Comparison of ENCODE assay signal across 12 cellular contexts in the genomic region with DNA sequence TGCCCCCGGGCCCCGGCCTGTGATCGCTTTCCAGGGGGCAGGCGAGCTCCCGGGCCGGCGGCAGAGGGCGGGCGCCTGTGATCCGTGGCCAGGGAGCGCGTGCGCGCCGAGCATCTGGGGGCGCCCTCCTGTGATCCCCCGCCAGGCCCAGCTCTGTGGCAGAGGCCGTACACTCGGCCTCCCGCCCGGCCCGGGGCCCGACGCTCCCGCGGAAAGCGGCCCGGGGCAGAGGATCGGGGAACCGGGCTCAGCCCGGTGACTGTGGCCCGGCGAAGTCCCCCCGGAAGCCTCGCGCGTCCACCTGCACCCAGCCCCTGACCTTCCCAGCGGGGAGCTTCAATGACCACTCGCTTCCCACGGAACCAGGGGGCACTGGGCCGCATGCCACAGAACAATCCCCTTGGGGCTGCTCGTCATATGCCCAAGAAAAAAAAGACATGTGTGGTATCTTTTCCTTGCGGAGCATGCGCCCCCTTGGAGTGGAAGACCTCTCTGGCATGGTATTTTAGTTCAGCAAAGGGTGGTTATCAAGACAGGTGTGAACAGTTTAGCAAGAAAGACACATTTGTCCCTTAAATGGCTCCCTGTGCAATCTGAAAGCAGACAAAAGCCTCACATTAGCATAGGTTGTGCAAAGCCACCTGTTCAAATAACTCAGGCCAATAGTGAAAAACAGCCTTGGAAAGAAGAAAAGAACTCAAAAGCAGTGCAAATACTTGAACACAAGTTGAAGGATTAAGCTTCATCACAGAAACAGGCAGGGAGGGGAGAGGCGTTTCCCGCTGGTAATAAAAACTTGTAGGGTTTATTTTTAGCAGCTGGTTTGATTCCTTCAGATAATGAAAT.
DNase-seq lines count a peak whose midpoint lies in the region; ATAC-seq and TF ChIP-seq lines count a peak whose summit lies in the region.
"Had no signal": no experiment of that assay in that cellular context is flagged by ENCODE, and none has a peak within 500 bp of the region (broad histone marks: within the 10 kb centered on the region; RNA-seq: fewer than 3 reads in every experiment).

No MANE protein-coding gene starts in this region.

- H3K4me3 Mint-ChIP-seq in nephron progenitor cell: peak overlapping the region; percentile 58
- no peak overlapping the region for H3K4me3 Mint-ChIP-seq in activated T-helper 1 cell treated with anti-CD3 and anti-CD28 coated beads, Interleukin-12 subunit alpha, Interleukin-12 subunit beta, Interleukin-2, Interleukin-4 antibody, amounts not matched to agents 30 ng/mL and 10 ng/mL and 1 ng/mL, durations not matched to agents 14 hours and 24 hours and 36 hours
- H3K4me3 Mint-ChIP-seq: activated naive CD8-positive, alpha-beta T cell; T-helper 1 cell treated with Interleukin-12 subunit alpha and Interleukin-12 subunit beta and Interleukin-4 antibody, amounts not matched to agents 30 μg/mL and 1 μg/mL, for 36 hours had no signal

- ATAC-seq in GM19035 (IDR thresholded peaks at IDR 0.05; ENCODE audit: unreplicated experiment) (no peak), HG03457 (IDR thresholded peaks at IDR 0.05; ENCODE audit: unreplicated experiment) (no peak)

- H3K9me3 Mint-ChIP-seq in nephron progenitor cell: no peaks in the 10 kb centered on the region
- no peaks in the 10 kb centered on the region for H3K9me3 Mint-ChIP-seq in activated T-helper 1 cell treated with anti-CD3 and anti-CD28 coated beads, Interleukin-12 subunit alpha, Interleukin-12 subunit beta, Interleukin-2, Interleukin-4 antibody, amounts not matched to agents 30 ng/mL and 10 ng/mL and 1 ng/mL, durations not matched to agents 14 hours and 24 hours and 36 hours
- H3K9me3 Mint-ChIP-seq: T-helper 1 cell treated with Interleukin-12 subunit alpha and Interleukin-12 subunit beta and Interleukin-4 antibody, amounts not matched to agents 30 μg/mL and 1 μg/mL, for 36 hours had no signal

- no peaks in the 10 kb centered on the region for H3K4me1 Mint-ChIP-seq in nephron progenitor cell
- H3K4me1 Mint-ChIP-seq in activated T-helper 1 cell treated with anti-CD3 and anti-CD28 coated beads, Interleukin-12 subunit alpha, Interleukin-12 subunit beta, Interleukin-2, Interleukin-4 antibody, amounts not matched to agents 30 ng/mL and 10 ng/mL and 1 ng/mL, durations not matched to agents 14 hours and 24 hours and 36 hours (ENCODE audit: low read depth): no peaks in the 10 kb centered on the region

- H3K36me3 Mint-ChIP-seq in nephron progenitor cell (ENCODE audit: low read depth): no peaks in the 10 kb centered on the region
- no peaks in the 10 kb centered on the region for H3K36me3 Mint-ChIP-seq in activated T-helper 1 cell treated with anti-CD3 and anti-CD28 coated beads, Interleukin-12 subunit alpha, Interleukin-12 subunit beta, Interleukin-2, Interleukin-4 antibody, amounts not matched to agents 30 ng/mL and 10 ng/mL and 1 ng/mL, durations not matched to agents 14 hours and 24 hours and 36 hours (ENCODE audit: low read depth)
- H3K36me3 Mint-ChIP-seq: activated naive CD8-positive, alpha-beta T cell had no signal

- H3K27ac Mint-ChIP-seq in nephron progenitor cell: no peak overlapping the region
- H3K27ac Mint-ChIP-seq in activated T-helper 1 cell treated with anti-CD3 and anti-CD28 coated beads, Interleukin-12 subunit alpha, Interleukin-12 subunit beta, Interleukin-2, Interleukin-4 antibody, amounts not matched to agents 30 ng/mL and 10 ng/mL and 1 ng/mL, durations not matched to agents 14 hours and 24 hours and 36 hours: no peak overlapping the region
- H3K27ac Mint-ChIP-seq: activated naive CD8-positive, alpha-beta T cell; T-helper 1 cell treated with Interleukin-12 subunit alpha and Interleukin-12 subunit beta and Interleukin-4 antibody, amounts not matched to agents 30 μg/mL and 1 μg/mL, for 36 hours had no signal

- intact Hi-C loops in activated T-helper 1 cell treated with anti-CD3 and anti-CD28 coated beads, Interleukin-12 subunit alpha, Interleukin-12 subunit beta, Interleukin-2, Interleukin-4 antibody, amounts not matched to agents 30 ng/mL and 10 ng/mL and 1 ng/mL, durations not matched to agents 14 hours and 24 hours and 36 hours (cut with micrococcal nuclease): no loop called here

- DNase-seq in DMS153 treated with DMSO at 0.1 percent for 48 hours (lab: John Stamatoyannopoulos, UW; ENCODE audit: unreplicated experiment) (peak; percentile 84), NCI-H187 (lab: John Stamatoyannopoulos, UW) (peak; percentile 90 to 91), dermis blood vessel endothelial cell (peak; percentile 17), nephron progenitor cell (peak; percentile 44)
- no peak for DNase-seq in activated CD4-positive, CD25-positive, alpha-beta regulatory T cell (lab: John Stamatoyannopoulos, UW)
- no peak for DNase-seq in activated T-helper 1 cell treated with anti-CD3 and anti-CD28 coated beads, Interleukin-12 subunit alpha, Interleukin-12 subunit beta, Interleukin-2, Interleukin-4 antibody, amounts not matched to agents 30 ng/mL and 10 ng/mL and 1 ng/mL, durations not matched to agents 14 hours and 24 hours and 36 hours (ENCODE audit: low spot score)
- DNase-seq: islet precursor cell; stimulated activated CD4-positive, alpha-beta T cell treated with anti-CD3 and anti-CD28 coated beads, Interleukin-4, amount 100 ng/mL, for 1 hour had no signal

- peaks cover 30% of the 10 kb centered on the region for H3K27me3 Mint-ChIP-seq in nephron progenitor cell (ENCODE audit: low read depth, poor library complexity)
- H3K27me3 Mint-ChIP-seq in activated T-helper 1 cell treated with anti-CD3 and anti-CD28 coated beads, Interleukin-12 subunit alpha, Interleukin-12 subunit beta, Interleukin-2, Interleukin-4 antibody, amounts not matched to agents 30 ng/mL and 10 ng/mL and 1 ng/mL, durations not matched to agents 14 hours and 24 hours and 36 hours (ENCODE audit: insufficient read depth): peaks cover 33% of the 10 kb centered on the region

- TF ChIP-seq CTCF in nephron progenitor cell (IDR thresholded peaks at IDR 0.05): no peak

Comparison
In these comparisons a context has a peak if more than half of its experiments do, and no peak if none do; other contexts are left out.
1. DNase-seq: peak in DMS153 treated with DMSO at 0.1 percent for 48 hours (single experiment), NCI-H187 (2 of 2), dermis blood vessel endothelial cell (single experiment) and nephron progenitor cell (single experiment); none in activated CD4-positive, CD25-positive, alpha-beta regulatory T cell (0 of 4) and activated T-helper 1 cell treated with anti-CD3 and anti-CD28 coated beads, Interleukin-12 subunit alpha, Interleukin-12 subunit beta, Interleukin-2, Interleukin-4 antibody, amounts not matched to agents 30 ng/mL and 10 ng/mL and 1 ng/mL, durations not matched to agents 14 hours and 24 hours and 36 hours (single experiment).